Comparison of ENCODE assay signal across 8 cellular contexts in genomic region chr4:102345795-102346100, GRCh38. TPM values are rescaled to one million over a fixed set of nuclear protein-coding genes. Genes with fewer than 3 reads are reported as not detected.
DNase-seq lines count a peak whose midpoint lies in the region; ATAC-seq, FAIRE-seq and TF ChIP-seq lines count a peak whose summit lies in the region.

No MANE protein-coding gene starts in this region.

- no peak for TF ChIP-seq RAD21 in HepG2 (CRISPR knock-in tag; IDR thresholded peaks at IDR 0.05)

- no peak for TF ChIP-seq POLR2A in HepG2 (IDR thresholded peaks at IDR 0.05; ENCODE audit: insufficient read depth in 1 of 2, low read depth in 2 of 2, low read length in 2 of 2)

- H3K9me3 ChIP-seq in ascending aorta (no peaks in the 10 kb centered on the region), HepG2 (ENCODE audit: low read length) (no peaks in the 10 kb centered on the region), upper lobe of right lung (no peaks in the 10 kb centered on the region)

- H3K79me2 ChIP-seq in HepG2 (ENCODE audit: insufficient read depth, low read length), result no peaks in the 10 kb centered on the region

- CTCF ChIA-PET in HepG2 (lab: Yijun Ruan, JAX; ENCODE audit: low intra/inter-chr PET ratio, low total read pairs), result interaction anchor here (2.1 kb wide), 1 partner anchor 86 kb away, joined by 10 read pairs; no protein-coding TSS in a partner anchor

- peak overlapping the region; percentile 98 for H3K4me2 ChIP-seq in HepG2 (ENCODE audit: low read depth, low read length)

- intact Hi-C loops in ascending aorta (cut with DNase I), result loop anchor here (2.0 to 5.0 kb wide), 6 partner anchors 85 to 732 kb away; partner anchors contain the start of genes CISD2, NFKB1, SLC9B2 and UBE2D3
- intact Hi-C loops in HepG2 (cut with micrococcal nuclease; ENCODE audit: unreplicated experiment), result loop anchor here (1.0 to 10.0 kb wide), 2 partner anchors 86 to 659 kb away; no protein-coding TSS in a partner anchor
- intact Hi-C loops in upper lobe of right lung (cut with DNase I), result no loop called here

- H3K27me3 ChIP-seq in ascending aorta (no peaks in the 10 kb centered on the region), HepG2 (ENCODE audit: control insufficient read depth in 1 of 2, insufficient read depth in 2 of 2, low read length in 2 of 2) (peaks cover 2 to 35% of the 10 kb centered on the region in 2 experiments; a peak in 4 of 5 replicates), upper lobe of right lung (no peaks in the 10 kb centered on the region)

- ATAC-seq in HepG2, result no peak
- ATAC-seq in upper lobe of right lung, result no peak
- no peak for ATAC-seq in GM19328 (IDR thresholded peaks at IDR 0.05; ENCODE audit: unreplicated experiment)
- ATAC-seq in GM19467 (IDR thresholded peaks at IDR 0.05; ENCODE audit: unreplicated experiment), result no peak

- no peak overlapping the region for H3K9ac ChIP-seq in HepG2 (ENCODE audit: insufficient read depth, low read depth, low read length)

- WGBS in HepG2 (ENCODE audit: low lambda C conversion rate), result 6% methylated on average over 5 of the region's 5 CpGs

- FAIRE-seq in HepG2 (lab: Jason Lieb, UNC), result no peak

- H4K20me1 ChIP-seq in HepG2 (ENCODE audit: insufficient read depth, low read length), result no peaks in the 10 kb centered on the region

- DNase-seq in stimulated activated CD4-positive, alpha-beta T cell treated with anti-CD3 and anti-CD28 coated beads, Interleukin-4, amount 100 ng/mL, for 24 hours, result peak; percentile 11
- no peak for DNase-seq in stimulated activated CD4-positive, alpha-beta T cell treated with anti-CD3 and anti-CD28 coated beads, Interleukin-12 subunit alpha, Interleukin-12 subunit beta, amount 100 ng/mL, for 4 hours
- no peak for DNase-seq in ascending aorta (ENCODE audit: low spot score in 2 of 2)
- DNase-seq in HepG2 (ENCODE audit: low spot score), result no peak
- no peak for DNase-seq in upper lobe of right lung
- no peak for DNase-seq in activated effector memory CD4-positive, alpha-beta T cell treated with anti-CD3 and anti-CD28 coated beads, Interleukin-2, amount 50 U/mL, for 16 hours

- TF ChIP-seq EP300 in HepG2 (IDR thresholded peaks at IDR 0.05; ENCODE audit: low read depth in 2 of 2, low read length in 2 of 2), result no peak
- TF ChIP-seq EP300 in HepG2 (CRISPR knock-in tag; IDR thresholded peaks at IDR 0.05; ENCODE audit: borderline replicate concordance), result no peak

- no peaks in the 10 kb centered on the region for H3K36me3 ChIP-seq in ascending aorta
- H3K36me3 ChIP-seq in HepG2 (replicated peaks in 1 of 2; ENCODE audit: control insufficient read depth in 1 of 2, insufficient read depth in 2 of 2, low read length in 2 of 2), result no peaks in the 10 kb centered on the region
- no peaks in the 10 kb centered on the region for H3K36me3 ChIP-seq in upper lobe of right lung

- H3K4me1 ChIP-seq in ascending aorta, result peaks cover 0 to 3% of the 10 kb centered on the region in 2 donors
- H3K4me1 ChIP-seq in HepG2 (ENCODE audit: insufficient read depth, low read length), result peaks cover 23% of the 10 kb centered on the region
- peaks cover 15% of the 10 kb centered on the region for H3K4me1 ChIP-seq in upper lobe of right lung

- in situ Hi-C loops in HepG2 (cut with HindIII; ENCODE audit: extremely low pct_ligation_motif_present, low pct_unique_long_range_greater_than_20kb), result no loop called here

- H3K4me3 ChIP-seq in ascending aorta, result peak overlapping the region; percentile 83 to 86
- H3K4me3 ChIP-seq in HepG2 (replicated peaks in 1 of 3; ENCODE audit: insufficient read depth in 1 of 3, low read depth in 2 of 3, low read length in 3 of 3), result peak overlapping the region in 2 of 3 experiments; percentile 55 to 72; a peak in 1 of 6 replicates
- H3K4me3 ChIP-seq in upper lobe of right lung, result peak overlapping the region; percentile 81

- peak overlapping the region; percentile 19 to 64 for H3K27ac ChIP-seq in ascending aorta
- H3K27ac ChIP-seq in HepG2 (ENCODE audit: extremely low read length, insufficient read depth, low read length), result no peak overlapping the region
- H3K27ac ChIP-seq in upper lobe of right lung, result peak overlapping the region; percentile 86

- POLR2A ChIA-PET in HepG2 (lab: Yijun Ruan, JAX), result no interaction called here

- BruUV-seq in HepG2 (replicated peaks; lab: Mats Ljungman, UMichigan), result no TSS peak

- peak in 1 of 3 experiments; percentile 3 for TF ChIP-seq CTCF in ascending aorta (IDR thresholded peaks at IDR 0.05)
- TF ChIP-seq CTCF in HepG2 (CRISPR knock-in tag; IDR thresholded peaks at IDR 0.05), result no peak
- no peak for TF ChIP-seq CTCF in upper lobe of right lung (IDR thresholded peaks at IDR 0.05)

- no peak overlapping the region for H2AFZ ChIP-seq in HepG2 (ENCODE audit: low read length)

TF ChIP-seq in HepG2, 621 proteins besides CTCF, POLR2A, EP300 and RAD21:
- TF ChIP-seq ZNF235 (CRISPR knock-in tag; IDR thresholded peaks at IDR 0.05; ENCODE audit: borderline replicate concordance), result 0 out of 2 replicates have a peak, but pooled peaks have one; percentile 5
- peak; percentile 15; the same call in 1 of the 2 replicates for TF ChIP-seq ZNF816 (CRISPR knock-in tag; IDR thresholded peaks at IDR 0.05; ENCODE audit: borderline replicate concordance)
- no peak for TF ChIP-seq PLRG1 (conservative IDR thresholded peaks at IDR 0.05)
- 0 out of 2 replicates have a peak, but pooled peaks have one; percentile 55 for TF ChIP-seq ZNF33A (CRISPR knock-in tag; IDR thresholded peaks at IDR 0.05; ENCODE audit: borderline replicate concordance)

RNA-seq across cellular contexts. Expression of gene SLC39A8, which starts 0.5 kb away (rescaled TPM):
- total RNA-seq in ascending aorta, result 17.1 TPM
- total RNA-seq in HepG2 (2016; rRNA removed; fragmentation: Illumina TruSeq; extraction: Trizol), result 0.38 and 0.41 TPM in 2 replicates
- 0.18 and 0.81 TPM in 2 replicates for total RNA-seq in HepG2 (2016; cell fraction: cytosol; rRNA removed; fragmentation: Illumina TruSeq; extraction: Trizol; ENCODE audit: low read depth)
- 0.48 and 1.2 TPM in 2 replicates for total RNA-seq in HepG2 (2016; cell fraction: insoluble cytoplasmic fraction; rRNA removed; fragmentation: Illumina TruSeq; extraction: Trizol)
- 0.31 and 0.40 TPM in 2 replicates for total RNA-seq in HepG2 (2016; cell fraction: membrane; rRNA removed; fragmentation: Illumina TruSeq; extraction: Trizol)
- 0.44 and 0.50 TPM in 2 replicates for total RNA-seq in HepG2 (2016; cell fraction: nucleus; rRNA removed; fragmentation: Illumina TruSeq; extraction: Trizol)
- 0.13 and 0.22 TPM in 2 replicates for polyA plus RNA-seq in HepG2 (2011; rRNA removed)
- polyA plus RNA-seq in HepG2 (2011; cell fraction: cytosol; rRNA removed), result 0.13 and 0.22 TPM in 2 replicates
- 0.03 and 0.05 TPM in 2 replicates for polyA plus RNA-seq in HepG2 (2011; cell fraction: nucleus; rRNA removed)
- 0.19 and 0.30 TPM in 2 replicates for polyA plus RNA-seq in HepG2 (2012)
- 0.03 and 0.06 TPM in 2 replicates for polyA plus RNA-seq in HepG2 (2016; cell fraction: cytosol; fragmentation: Illumina TruSeq; extraction: Trizol; ENCODE audit: low read depth)
- polyA plus RNA-seq in HepG2 (2016; cell fraction: insoluble cytoplasmic fraction; fragmentation: Illumina TruSeq; extraction: Trizol; ENCODE audit: low read depth), result 0.26 and 0.64 TPM in 2 replicates
- polyA plus RNA-seq in HepG2 (2016; cell fraction: membrane; fragmentation: Illumina TruSeq; extraction: Trizol; ENCODE audit: low read depth), result 0.09 TPM in 2 replicates
- polyA plus RNA-seq in HepG2 (2016; cell fraction: nucleus; fragmentation: Illumina TruSeq; extraction: Trizol; ENCODE audit: insufficient read depth, low read depth), result 0.37 and 0.75 TPM in 2 replicates
- 0.40 and 220 TPM in 2 replicates for polyA minus RNA-seq in HepG2 (2011; rRNA and poly(A)+ RNA removed; ENCODE audit: low replicate concordance)
- polyA minus RNA-seq in HepG2 (2011; cell fraction: cytosol; rRNA and poly(A)+ RNA removed), result 0.35 and 1.1 TPM in 2 replicates
- 0.25 and 0.39 TPM in 2 replicates for polyA minus RNA-seq in HepG2 (2011; cell fraction: nucleus; rRNA and poly(A)+ RNA removed)
- total RNA-seq in upper lobe of right lung, result 470 TPM

Comparison
In these comparisons a context has a peak if more than half of its experiments do, and no peak if none do; other contexts are left out.
1. RNA of gene SLC39A8, which starts 0.5 kb away (total RNA-seq): 470 TPM in upper lobe of right lung (single experiment); 17.1 TPM in ascending aorta (single experiment) and 0.18 to 1.2 TPM in HepG2; every median in the first group is over 10 times any median in the second.
2. Peak in every context shown above with its lines, with median percentiles within 50 percentile points of each other: H3K4me3 ChIP-seq.